9 cellular contexts compared by ENCODE assay signal in genomic region chr2:128734521-128735295, GRCh38.
A peak's percentile ranks its signal among the peaks of the same experiment; 100 is the strongest.
DNase-seq lines count a peak whose midpoint lies in the region; ATAC-seq and TF ChIP-seq lines count a peak whose summit lies in the region.
"Had no signal": no experiment of that assay in that cellular context is flagged by ENCODE, and none has a peak within 500 bp of the region (broad histone marks: within the 10 kb centered on the region; RNA-seq: fewer than 3 reads in every experiment).

No MANE protein-coding gene starts in this region.

- H3K9me3 Mint-ChIP-seq in activated T-cell treated with anti-CD3 and anti-CD28 coated beads, Interleukin-2, amount 50 U/mL, for 72 hours: no peaks in the 10 kb centered on the region
- H3K9me3 Mint-ChIP-seq in activated T-cell treated with anti-CD3 and anti-CD28 coated beads, Interleukin-2, amount 50 U/mL, for 24 hours: no peaks in the 10 kb centered on the region
- H3K9me3 Mint-ChIP-seq in endodermal cell: peaks cover 3% of the 10 kb centered on the region
- no peaks in the 10 kb centered on the region for H3K9me3 Mint-ChIP-seq in stimulated activated naive B cell treated with anti-CD40 and anti-IgM and Interleukin-4, amounts not matched to agents 10 μg/mL and 1 μg/mL and 100 μg/mL, for 72 hours

- 94% methylated on average over 18 to 37 of the region's 37 CpGs for WGBS in endodermal cell (ENCODE audit: insufficient coverage in 1 of 2, insufficient read length in 1 of 2), 2 experiments

- no peaks in the 10 kb centered on the region for H3K9me2 ChIP-seq in Karpas-422 (replicated peaks; ENCODE audit: insufficient read depth, low read length)

- H3K27ac Mint-ChIP-seq in activated T-cell treated with anti-CD3 and anti-CD28 coated beads, Interleukin-2, amount 50 U/mL, for 72 hours: no peak overlapping the region
- H3K27ac Mint-ChIP-seq in activated T-cell treated with anti-CD3 and anti-CD28 coated beads, Interleukin-2, amount 50 U/mL, for 24 hours: no peak overlapping the region
- no peak overlapping the region for H3K27ac Mint-ChIP-seq in endodermal cell
- peak overlapping the region; percentile 56 for H3K27ac Mint-ChIP-seq in stimulated activated naive B cell treated with anti-CD40 and anti-IgM and Interleukin-4, amounts not matched to agents 10 μg/mL and 1 μg/mL and 100 μg/mL, for 72 hours
- H3K27ac Mint-ChIP-seq: CD4-positive, CD25-positive, alpha-beta regulatory T cell had no signal

- peaks cover 15% of the 10 kb centered on the region for H3K4me1 Mint-ChIP-seq in activated T-cell treated with anti-CD3 and anti-CD28 coated beads, Interleukin-2, amount 50 U/mL, for 72 hours (ENCODE audit: low read depth)
- peaks cover 10% of the 10 kb centered on the region for H3K4me1 Mint-ChIP-seq in activated T-cell treated with anti-CD3 and anti-CD28 coated beads, Interleukin-2, amount 50 U/mL, for 24 hours (ENCODE audit: low read depth)
- H3K4me1 Mint-ChIP-seq in endodermal cell: peaks cover 2% of the 10 kb centered on the region
- H3K4me1 Mint-ChIP-seq in stimulated activated naive B cell treated with anti-CD40 and anti-IgM and Interleukin-4, amounts not matched to agents 10 μg/mL and 1 μg/mL and 100 μg/mL, for 72 hours: peaks cover 16 to 25% of the 10 kb centered on the region in 2 donors

- H3K9me3 ChIP-seq in Karpas-422 (ENCODE audit: low read length): no peaks in the 10 kb centered on the region
- no peaks in the 10 kb centered on the region for H3K9me3 ChIP-seq in endodermal cell (ENCODE audit: control insufficient read depth, low read length)

- no peak overlapping the region for H3K4me2 ChIP-seq in Karpas-422 (ENCODE audit: low read depth, low read length, poor library complexity, severe bottlenecking)

- peak; percentile 46 for TF ChIP-seq CTCF in endodermal cell (conservative IDR thresholded peaks at IDR 0.05)

- peak overlapping the region; percentile 3 to 16 for H3K4me3 Mint-ChIP-seq in activated T-cell treated with anti-CD3 and anti-CD28 coated beads, Interleukin-2, amount 50 U/mL, for 72 hours
- H3K4me3 Mint-ChIP-seq in activated T-cell treated with anti-CD3 and anti-CD28 coated beads, Interleukin-2, amount 50 U/mL, for 24 hours: no peak overlapping the region
- no peak overlapping the region for H3K4me3 Mint-ChIP-seq in endodermal cell
- peak overlapping the region; percentile 48 to 49 for H3K4me3 Mint-ChIP-seq in stimulated activated naive B cell treated with anti-CD40 and anti-IgM and Interleukin-4, amounts not matched to agents 10 μg/mL and 1 μg/mL and 100 μg/mL, for 72 hours
- H3K4me3 Mint-ChIP-seq: CD4-positive, CD25-positive, alpha-beta regulatory T cell had no signal

- no peaks in the 10 kb centered on the region for H3K36me3 ChIP-seq in Karpas-422 (ENCODE audit: insufficient read depth, low read length)
- no peaks in the 10 kb centered on the region for H3K36me3 ChIP-seq in endodermal cell (ENCODE audit: control insufficient read depth, insufficient read depth, low read length)

- no peak overlapping the region for H3K4me3 ChIP-seq in Karpas-422 (ENCODE audit: low read length)
- H3K4me3 ChIP-seq in endodermal cell (ENCODE audit: low read length): no peak overlapping the region

- H4K20me1 ChIP-seq in Karpas-422 (ENCODE audit: insufficient read depth, low read depth, low read length): no peaks in the 10 kb centered on the region

- no peaks in the 10 kb centered on the region for H3K36me3 Mint-ChIP-seq in activated T-cell treated with anti-CD3 and anti-CD28 coated beads, Interleukin-2, amount 50 U/mL, for 72 hours (ENCODE audit: insufficient read depth in 2 of 2)
- H3K36me3 Mint-ChIP-seq in activated T-cell treated with anti-CD3 and anti-CD28 coated beads, Interleukin-2, amount 50 U/mL, for 24 hours (ENCODE audit: low read depth): no peaks in the 10 kb centered on the region
- no peaks in the 10 kb centered on the region for H3K36me3 Mint-ChIP-seq in endodermal cell (ENCODE audit: low read depth)
- H3K36me3 Mint-ChIP-seq in stimulated activated naive B cell treated with anti-CD40 and anti-IgM and Interleukin-4, amounts not matched to agents 10 μg/mL and 1 μg/mL and 100 μg/mL, for 72 hours: no peaks in the 10 kb centered on the region
- H3K36me3 Mint-ChIP-seq: CD4-positive, CD25-positive, alpha-beta regulatory T cell had no signal

- H3K9ac ChIP-seq in Karpas-422 (ENCODE audit: low read length) (no peak overlapping the region), endodermal cell (ENCODE audit: extremely low read depth, low read length, poor library complexity, severe bottlenecking) (no peak overlapping the region)

- H3K79me2 ChIP-seq in Karpas-422 (ENCODE audit: low read length): no peaks in the 10 kb centered on the region

- H3K27me3 Mint-ChIP-seq in activated T-cell treated with anti-CD3 and anti-CD28 coated beads, Interleukin-2, amount 50 U/mL, for 72 hours (ENCODE audit: low read depth): peaks cover 15% of the 10 kb centered on the region
- H3K27me3 Mint-ChIP-seq in activated T-cell treated with anti-CD3 and anti-CD28 coated beads, Interleukin-2, amount 50 U/mL, for 24 hours: peaks cover 44% of the 10 kb centered on the region
- H3K27me3 Mint-ChIP-seq in endodermal cell (ENCODE audit: insufficient read depth): peaks cover 28% of the 10 kb centered on the region
- H3K27me3 Mint-ChIP-seq in stimulated activated naive B cell treated with anti-CD40 and anti-IgM and Interleukin-4, amounts not matched to agents 10 μg/mL and 1 μg/mL and 100 μg/mL, for 72 hours: peaks cover 14 to 20% of the 10 kb centered on the region in 2 donors

- H3K4me1 ChIP-seq in Karpas-422 (ENCODE audit: low read length) (peaks cover 50% of the 10 kb centered on the region), endodermal cell (ENCODE audit: control insufficient read depth, insufficient read depth, low read length) (no peaks in the 10 kb centered on the region)

- no peaks in the 10 kb centered on the region for H3K27me3 ChIP-seq in Karpas-422 (ENCODE audit: low read length)
- H3K27me3 ChIP-seq in endodermal cell (ENCODE audit: control insufficient read depth, insufficient read depth, low read length, poor library complexity, severe bottlenecking): no peaks in the 10 kb centered on the region

- peak; percentile 12 to 34 for DNase-seq in activated T-cell treated with anti-CD3 and anti-CD28 coated beads, Interleukin-2, amount 50 U/mL, for 72 hours
- no peak for DNase-seq in activated T-cell treated with anti-CD3 and anti-CD28 coated beads, Interleukin-2, amount 50 U/mL, for 24 hours
- DNase-seq in Karpas-422 (no peak), endodermal cell (peak; percentile 75), NCI-H510A (lab: John Stamatoyannopoulos, UW) (no peak), T1000 (lab: John Stamatoyannopoulos, UW) (no peak)
- DNase-seq in stimulated activated naive B cell treated with anti-CD40 and anti-IgM and Interleukin-4, amounts not matched to agents 10 μg/mL and 1 μg/mL and 100 μg/mL, for 72 hours: no peak
- DNase-seq in stimulated activated naive CD4-positive, alpha-beta T cell (lab: John Stamatoyannopoulos, UW): no peak

- H3K27ac ChIP-seq in Karpas-422 (ENCODE audit: low read length) (no peak overlapping the region), endodermal cell (ENCODE audit: low read depth, low read length) (no peak overlapping the region)

- H2AFZ ChIP-seq in Karpas-422 (ENCODE audit: low read length): 0 out of 2 replicates have a peak overlapping the region, but pooled peaks have one; percentile 32

- ATAC-seq in activated T-cell treated with anti-CD3 and anti-CD28 coated beads, Interleukin-2, amount 50 U/mL, for 72 hours (replicated peaks in 1 of 2): peak; percentile 70 to 71
- ATAC-seq in stimulated activated naive B cell treated with anti-CD40 and anti-IgM and Interleukin-4, amounts not matched to agents 10 μg/mL and 1 μg/mL and 100 μg/mL, for 72 hours (replicated peaks): peak; percentile 68 to 75

Comparison
In these comparisons a context has a peak if more than half of its experiments do, and no peak if none do; other contexts are left out.
1. DNase-seq: peak in activated T-cell treated with anti-CD3 and anti-CD28 coated beads, Interleukin-2, amount 50 U/mL, for 72 hours (2 of 2) and endodermal cell (single experiment); none in activated T-cell treated with anti-CD3 and anti-CD28 coated beads, Interleukin-2, amount 50 U/mL, for 24 hours (single experiment), Karpas-422 (single experiment), stimulated activated naive B cell treated with anti-CD40 and anti-IgM and Interleukin-4, amounts not matched to agents 10 μg/mL and 1 μg/mL and 100 μg/mL, for 72 hours (single experiment), stimulated activated naive CD4-positive, alpha-beta T cell (0 of 6), NCI-H510A (single experiment) and T1000 (single experiment).
2. H3K4me3 Mint-ChIP-seq: peak in activated T-cell treated with anti-CD3 and anti-CD28 coated beads, Interleukin-2, amount 50 U/mL, for 72 hours (2 of 2) and stimulated activated naive B cell treated with anti-CD40 and anti-IgM and Interleukin-4, amounts not matched to agents 10 μg/mL and 1 μg/mL and 100 μg/mL, for 72 hours (2 of 2); none in activated T-cell treated with anti-CD3 and anti-CD28 coated beads, Interleukin-2, amount 50 U/mL, for 24 hours (single experiment) and endodermal cell (single experiment).